21 cellular contexts compared by ENCODE assay signal in the genomic region with DNA sequence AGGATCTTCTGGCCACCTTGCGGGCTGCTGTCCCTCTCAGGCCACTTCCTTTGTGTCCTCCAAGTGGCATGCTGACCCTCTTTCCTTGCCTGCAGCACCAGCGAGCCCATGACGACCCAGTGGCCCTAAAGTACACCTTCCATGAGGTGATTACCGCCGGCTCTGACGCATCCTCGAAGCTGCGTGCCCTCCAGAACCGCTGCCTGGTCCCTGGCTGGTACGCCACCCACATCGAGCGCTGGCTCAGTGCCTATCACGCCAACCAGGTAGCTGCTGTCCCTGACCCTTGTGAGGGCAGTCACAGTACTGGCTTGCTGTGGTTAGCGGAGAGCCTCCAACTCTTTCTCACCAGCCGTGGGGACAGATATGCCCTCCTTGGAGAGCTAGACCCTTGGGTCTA. TPM values are rescaled to one million over a fixed set of nuclear protein-coding genes. Genes with fewer than 3 reads are reported as not detected.
A peak's percentile ranks its signal among the peaks of the same experiment; 100 is the strongest.
DNase-seq lines count a peak whose midpoint lies in the region; ATAC-seq and TF ChIP-seq lines count a peak whose summit lies in the region.
"Had no signal": no experiment of that assay in that cellular context is flagged by ENCODE, and none has a peak within 500 bp of the region (broad histone marks: within the 10 kb centered on the region; RNA-seq: fewer than 3 reads in every experiment).

No MANE protein-coding gene starts in this region.

- no peak overlapping the region for H3K4me2 ChIP-seq in BLaER1
- no peak overlapping the region for H3K4me2 ChIP-seq in trophoblast cell (ENCODE audit: low read length)
- H3K4me2 ChIP-seq: A549 had no signal

- WGBS in right lobe of liver (ENCODE audit: insufficient coverage, low coverage, low lambda C conversion rate, missing lambda C conversion rate), result 73% methylated on average over 8 of the region's 15 CpGs
- WGBS in trophoblast cell (ENCODE audit: extremely low coverage, insufficient coverage, insufficient read length), result no CpG with 5 or more reads among the region's 15 CpGs

- H4K91ac ChIP-seq in trophoblast cell (ENCODE audit: low read depth, low read length), result no peak overlapping the region

- peak; percentile 77 to 88 (median 84) for ATAC-seq in right lobe of liver
- no peak for ATAC-seq in GM21737 (IDR thresholded peaks at IDR 0.05; ENCODE audit: unreplicated experiment)
- ATAC-seq in sciatic nerve, result no peak
- ATAC-seq: A549 had no signal

- peaks cover 21% of the 10 kb centered on the region for H3K4me1 ChIP-seq in BLaER1
- H3K4me1 ChIP-seq in right lobe of liver, result peaks cover 0 to 31% (median 13%) of the 10 kb centered on the region in 4 donors
- no peaks in the 10 kb centered on the region for H3K4me1 ChIP-seq in trophoblast cell (ENCODE audit: control insufficient read depth in 1 of 2, insufficient read depth in 2 of 2, low read length in 2 of 2)
- H3K4me1 ChIP-seq: BE2C had no signal

- H3K36me3 ChIP-seq in BLaER1 (peaks cover 88% of the 10 kb centered on the region), right lobe of liver (peaks cover 16 to 75% (median 46%) of the 10 kb centered on the region in 4 donors), trophoblast cell (ENCODE audit: control insufficient read depth in 1 of 2, insufficient read depth in 2 of 2, low read length in 2 of 2) (peaks cover 75 to 80% of the 10 kb centered on the region in 2 experiments)

- no peak overlapping the region for H2BK5ac ChIP-seq in trophoblast cell (ENCODE audit: low read depth, low read length, poor library complexity)

- peak overlapping the region; percentile 12 for H4K12ac ChIP-seq in trophoblast cell (ENCODE audit: low read depth, low read length)

- no peak overlapping the region for H3K23ac ChIP-seq in trophoblast cell (ENCODE audit: low read length)

- TF ChIP-seq CTCF in RWPE1 (conservative IDR thresholded peaks at IDR 0.05; ENCODE audit: low read depth), result no peak
- no peak for TF ChIP-seq CTCF in right lobe of liver (IDR thresholded peaks at IDR 0.05)

- H3K14ac ChIP-seq in trophoblast cell (ENCODE audit: low read length), result no peak overlapping the region

- H3K79me1 ChIP-seq in trophoblast cell (ENCODE audit: low read length), result no peaks in the 10 kb centered on the region

- H3K9ac ChIP-seq in BLaER1 (no peak overlapping the region), trophoblast cell (ENCODE audit: low read length) (no peak overlapping the region)
- H3K9ac ChIP-seq: GM23248 had no signal

- H4K20me1 ChIP-seq in BLaER1, result no peaks in the 10 kb centered on the region

- H2BK12ac ChIP-seq in trophoblast cell (ENCODE audit: low read length), result no peak overlapping the region

- no peak overlapping the region for H2AFZ ChIP-seq in trophoblast cell (ENCODE audit: insufficient read depth, low read length, poor library complexity)
- H2AFZ ChIP-seq: GM23248 had no signal

- no peak for DNase-seq in RWPE1 (ENCODE audit: low spot score)
- peak; percentile 94 to 95 (median 94) for DNase-seq in right lobe of liver
- no peak for DNase-seq in trophoblast cell
- no peak for DNase-seq in sciatic nerve (ENCODE audit: low spot score)
- no peak for DNase-seq in NCI-H2171 treated with DMSO at 0.1 percent for 48 hours (lab: John Stamatoyannopoulos, UW)
- DNase-seq: 8988T; ACHN; AML-193; BE2C; C1 segment of cervical spinal cord; Calu3; CD4-positive, alpha-beta memory T cell; COR-L47; DMS153; DND-41; GM23248; H7; HCEC 1CT had no signal

- peak overlapping the region; percentile 25 for H3K18ac ChIP-seq in trophoblast cell (ENCODE audit: low read length)

- POLR2A ChIA-PET in RWPE1 (lab: Yijun Ruan, JAX; ENCODE audit: low non-redundant PET), result no interaction called here

- no peak overlapping the region for H2AK5ac ChIP-seq in trophoblast cell (ENCODE audit: low read length)

- no peaks in the 10 kb centered on the region for H3K27me3 ChIP-seq in BLaER1
- H3K27me3 ChIP-seq in right lobe of liver, result no peaks in the 10 kb centered on the region
- no peaks in the 10 kb centered on the region for H3K27me3 ChIP-seq in trophoblast cell (ENCODE audit: insufficient read depth, low read length)
- H3K27me3 ChIP-seq: BE2C had no signal

- TF ChIP-seq POLR2A in right lobe of liver (IDR thresholded peaks at IDR 0.05), result no peak

- H4K8ac ChIP-seq in trophoblast cell (ENCODE audit: low read depth, low read length), result no peak overlapping the region

- H3K27ac ChIP-seq in BLaER1, result 0 out of 2 replicates have a peak overlapping the region, but pooled peaks have one; percentile 9
- peak overlapping the region; percentile 1; the same call in 1 of the 2 replicates for H3K27ac ChIP-seq in RWPE1
- peak overlapping the region; percentile 74 to 95 (median 94) for H3K27ac ChIP-seq in right lobe of liver
- no peak overlapping the region for H3K27ac ChIP-seq in trophoblast cell (ENCODE audit: low read depth, low read length)
- H3K27ac ChIP-seq: A549, GM23248 had no signal

- H3K4ac ChIP-seq in trophoblast cell (ENCODE audit: low read depth, low read length), result no peak overlapping the region

- no peak overlapping the region for H2BK120ac ChIP-seq in trophoblast cell (ENCODE audit: insufficient read depth, low read length, poor library complexity)

- intact Hi-C loops in right lobe of liver (cut with DNase I) (no loop called here), sciatic nerve (cut with DNase I) (no loop called here)

- H3K9me3 ChIP-seq in BLaER1 (no peaks in the 10 kb centered on the region), right lobe of liver (no peaks in the 10 kb centered on the region), trophoblast cell (ENCODE audit: insufficient read depth, low read depth, low read length) (peaks cover 5% of the 10 kb centered on the region)
- H3K9me3 ChIP-seq: A549, BE2C had no signal

- H3K79me2 ChIP-seq in trophoblast cell (ENCODE audit: control insufficient read depth, insufficient read depth, low read length, poor library complexity), result no peaks in the 10 kb centered on the region

- H3K4me3 ChIP-seq in BLaER1 (no peak overlapping the region), right lobe of liver (no peak overlapping the region), trophoblast cell (ENCODE audit: low read depth, low read length) (no peak overlapping the region)
- H3K4me3 ChIP-seq: A549, GM23248 had no signal

- CTCF ChIA-PET in RWPE1 (lab: Yijun Ruan, JAX), result interaction anchor here (0.7 to 2.3 kb wide), 4 partner anchors 10 to 89 kb away, joined by 3 to 7 read pairs (median 4); no protein-coding TSS in a partner anchor

RNA-seq across cellular contexts. Expression of gene NDST1, which starts 40.2 kb away (rescaled TPM):
- total RNA-seq in right lobe of liver (10 to 100 TPM; 38.1 to 97.5 (median 76.0) TPM), sciatic nerve (109 TPM)
- polyA plus RNA-seq in trophoblast cell (2013), result 98.1 and 98.9 TPM in 2 replicates

Comparison
In these comparisons a context has a peak if more than half of its experiments do, and no peak if none do; other contexts are left out.
1. DNase-seq: peak in right lobe of liver (3 of 3); none in RWPE1 (single experiment), trophoblast cell (0 of 2), sciatic nerve (single experiment) and NCI-H2171 treated with DMSO at 0.1 percent for 48 hours (single experiment).
2. ATAC-seq: peak in right lobe of liver (4 of 4); none in GM21737 (single experiment) and sciatic nerve (single experiment).